Comparison of ENCODE assay signal across 11 cellular contexts in genomic region chr6:57262901-57263694, GRCh38. TPM values are rescaled to one million over a fixed set of nuclear protein-coding genes. Genes with fewer than 3 reads are reported as not detected.
DNase-seq lines count a peak whose midpoint lies in the region; ATAC-seq and TF ChIP-seq lines count a peak whose summit lies in the region.
"Had no signal": no experiment of that assay in that cellular context is flagged by ENCODE, and none has a peak within 500 bp of the region (broad histone marks: within the 10 kb centered on the region; RNA-seq: fewer than 3 reads in every experiment).

No MANE protein-coding gene starts in this region.

- DNase-seq in GM23338 (ENCODE audit: low spot score) (no peak), amniotic stem cell (lab: John Stamatoyannopoulos, UW) (peak; percentile 56), heart right ventricle (no peak), NCI-H1105 treated with DMSO at 0.1 percent for 48 hours (lab: John Stamatoyannopoulos, UW) (no peak), NCI-H748 treated with DMSO at 0.1 percent for 48 hours (lab: John Stamatoyannopoulos, UW) (no peak)
- no peak for DNase-seq in activated CD4-positive, alpha-beta T cell treated with anti-CD3 and anti-CD28 coated beads, Interleukin-2, amount 50 U/mL, for 4 hours
- DNase-seq: DND-41 had no signal

- H3K4me2 ChIP-seq in GM23338 = no peak overlapping the region

- no peak overlapping the region for H3K9ac ChIP-seq in skeletal muscle tissue (ENCODE audit: low read depth in 1 of 3, low read length in 3 of 3)

- H3K9me3 ChIP-seq in heart right ventricle (no peaks in the 10 kb centered on the region), skeletal muscle tissue (ENCODE audit: control insufficient read depth in 3 of 3, low read length in 3 of 3) (no peaks in the 10 kb centered on the region)

- H3K27ac Mint-ChIP-seq in GM23338 = no peak overlapping the region

- no peaks in the 10 kb centered on the region for H3K27me3 Mint-ChIP-seq in GM23338 (ENCODE audit: insufficient read depth, low read depth, poor library complexity)
- H3K27me3 Mint-ChIP-seq: central memory CD8-positive, alpha-beta T cell had no signal

- ATAC-seq in GM23338 (no peak), heart right ventricle (peak in 5 of 8 donors; percentile 33 to 72 (median 50)), GM21717 (IDR thresholded peaks at IDR 0.05; ENCODE audit: unreplicated experiment) (no peak)

- H3K4me1 Mint-ChIP-seq in GM23338 = no peaks in the 10 kb centered on the region
- H3K4me1 Mint-ChIP-seq: central memory CD8-positive, alpha-beta T cell had no signal

- no peaks in the 10 kb centered on the region for H3K36me3 Mint-ChIP-seq in GM23338 (ENCODE audit: low read depth)

- no peaks in the 10 kb centered on the region for H3K4me1 ChIP-seq in GM23338 (ENCODE audit: insufficient read depth)
- peaks cover 0 to 24% (median 4%) of the 10 kb centered on the region in 9 donors for H3K4me1 ChIP-seq in heart right ventricle
- peaks cover 6 to 15% (median 8%) of the 10 kb centered on the region in 3 donors for H3K4me1 ChIP-seq in skeletal muscle tissue (ENCODE audit: control insufficient read depth in 3 of 3, insufficient read depth in 3 of 3, low read length in 3 of 3)

- H3K79me2 ChIP-seq in GM23338 (replicated peaks; ENCODE audit: insufficient read depth) = no peaks in the 10 kb centered on the region

- H3K27me3 ChIP-seq in GM23338 (ENCODE audit: insufficient read depth) (no peaks in the 10 kb centered on the region), heart right ventricle (no peaks in the 10 kb centered on the region), skeletal muscle tissue (ENCODE audit: control insufficient read depth in 3 of 3, insufficient read depth in 3 of 3, low read length in 3 of 3) (no peaks in the 10 kb centered on the region)

- no peak for TF ChIP-seq CTCF in GM23338 (conservative IDR thresholded peaks at IDR 0.05; ENCODE audit: low read depth in 2 of 2)
- TF ChIP-seq CTCF in heart right ventricle (IDR thresholded peaks at IDR 0.05) = no peak

- H4K20me1 ChIP-seq in GM23338 (replicated peaks; ENCODE audit: insufficient read depth) = no peaks in the 10 kb centered on the region

- H3K4me3 ChIP-seq in GM23338 (no peak overlapping the region), heart right ventricle (no peak overlapping the region), skeletal muscle tissue (ENCODE audit: low read length in 3 of 3) (no peak overlapping the region)

- 0 out of 2 replicates have a peak, but pooled peaks cover 5% of the 10 kb centered on the region for H3K9me2 ChIP-seq in GM23338 (ENCODE audit: insufficient read depth)

- no peak overlapping the region for H3K4me3 Mint-ChIP-seq in GM23338
- H3K4me3 Mint-ChIP-seq: central memory CD8-positive, alpha-beta T cell had no signal

- H3K9me3 Mint-ChIP-seq in GM23338 = no peaks in the 10 kb centered on the region
- H3K9me3 Mint-ChIP-seq: central memory CD8-positive, alpha-beta T cell had no signal

- WGBS in heart right ventricle, 2 donors = 48% methylated on average over 3 of the region's 3 CpGs

- H3K36me3 ChIP-seq in GM23338 (ENCODE audit: insufficient read depth) (no peaks in the 10 kb centered on the region), heart right ventricle (no peaks in the 10 kb centered on the region), skeletal muscle tissue (ENCODE audit: control insufficient read depth in 3 of 3, insufficient read depth in 3 of 3, low read length in 3 of 3) (no peaks in the 10 kb centered on the region)

- intact Hi-C loops in heart right ventricle (cut with DNase I) = no loop called here

- H3K27ac ChIP-seq in GM23338 (ENCODE audit: low read depth) (no peak overlapping the region), heart right ventricle (peak overlapping the region in 8 of 10 donors; percentile 12 to 68 (median 58)), skeletal muscle tissue (ENCODE audit: low read depth, low read length) (peak overlapping the region; percentile 59)
- H3K27ac ChIP-seq: VCaP had no signal

- no peaks in the 10 kb centered on the region for H3F3A ChIP-seq in GM23338 (replicated peaks; ENCODE audit: low read depth)

- peak overlapping the region; percentile 44; the same call in 1 of the 2 replicates for H2AFZ ChIP-seq in GM23338

TF ChIP-seq in GM23338, 12 proteins besides CTCF, POLR2A, EP300 and RAD21 (continues in another document):
- TF ChIP-seq ETS1 (IDR thresholded peaks at IDR 0.05) (no peak), EZH2 (IDR thresholded peaks at IDR 0.05; ENCODE audit: low read depth, unreplicated experiment) (no peak), STAT1 (IDR thresholded peaks at IDR 0.05; ENCODE audit: unreplicated experiment) (no peak)
- TF ChIP-seq, protein P1, sequence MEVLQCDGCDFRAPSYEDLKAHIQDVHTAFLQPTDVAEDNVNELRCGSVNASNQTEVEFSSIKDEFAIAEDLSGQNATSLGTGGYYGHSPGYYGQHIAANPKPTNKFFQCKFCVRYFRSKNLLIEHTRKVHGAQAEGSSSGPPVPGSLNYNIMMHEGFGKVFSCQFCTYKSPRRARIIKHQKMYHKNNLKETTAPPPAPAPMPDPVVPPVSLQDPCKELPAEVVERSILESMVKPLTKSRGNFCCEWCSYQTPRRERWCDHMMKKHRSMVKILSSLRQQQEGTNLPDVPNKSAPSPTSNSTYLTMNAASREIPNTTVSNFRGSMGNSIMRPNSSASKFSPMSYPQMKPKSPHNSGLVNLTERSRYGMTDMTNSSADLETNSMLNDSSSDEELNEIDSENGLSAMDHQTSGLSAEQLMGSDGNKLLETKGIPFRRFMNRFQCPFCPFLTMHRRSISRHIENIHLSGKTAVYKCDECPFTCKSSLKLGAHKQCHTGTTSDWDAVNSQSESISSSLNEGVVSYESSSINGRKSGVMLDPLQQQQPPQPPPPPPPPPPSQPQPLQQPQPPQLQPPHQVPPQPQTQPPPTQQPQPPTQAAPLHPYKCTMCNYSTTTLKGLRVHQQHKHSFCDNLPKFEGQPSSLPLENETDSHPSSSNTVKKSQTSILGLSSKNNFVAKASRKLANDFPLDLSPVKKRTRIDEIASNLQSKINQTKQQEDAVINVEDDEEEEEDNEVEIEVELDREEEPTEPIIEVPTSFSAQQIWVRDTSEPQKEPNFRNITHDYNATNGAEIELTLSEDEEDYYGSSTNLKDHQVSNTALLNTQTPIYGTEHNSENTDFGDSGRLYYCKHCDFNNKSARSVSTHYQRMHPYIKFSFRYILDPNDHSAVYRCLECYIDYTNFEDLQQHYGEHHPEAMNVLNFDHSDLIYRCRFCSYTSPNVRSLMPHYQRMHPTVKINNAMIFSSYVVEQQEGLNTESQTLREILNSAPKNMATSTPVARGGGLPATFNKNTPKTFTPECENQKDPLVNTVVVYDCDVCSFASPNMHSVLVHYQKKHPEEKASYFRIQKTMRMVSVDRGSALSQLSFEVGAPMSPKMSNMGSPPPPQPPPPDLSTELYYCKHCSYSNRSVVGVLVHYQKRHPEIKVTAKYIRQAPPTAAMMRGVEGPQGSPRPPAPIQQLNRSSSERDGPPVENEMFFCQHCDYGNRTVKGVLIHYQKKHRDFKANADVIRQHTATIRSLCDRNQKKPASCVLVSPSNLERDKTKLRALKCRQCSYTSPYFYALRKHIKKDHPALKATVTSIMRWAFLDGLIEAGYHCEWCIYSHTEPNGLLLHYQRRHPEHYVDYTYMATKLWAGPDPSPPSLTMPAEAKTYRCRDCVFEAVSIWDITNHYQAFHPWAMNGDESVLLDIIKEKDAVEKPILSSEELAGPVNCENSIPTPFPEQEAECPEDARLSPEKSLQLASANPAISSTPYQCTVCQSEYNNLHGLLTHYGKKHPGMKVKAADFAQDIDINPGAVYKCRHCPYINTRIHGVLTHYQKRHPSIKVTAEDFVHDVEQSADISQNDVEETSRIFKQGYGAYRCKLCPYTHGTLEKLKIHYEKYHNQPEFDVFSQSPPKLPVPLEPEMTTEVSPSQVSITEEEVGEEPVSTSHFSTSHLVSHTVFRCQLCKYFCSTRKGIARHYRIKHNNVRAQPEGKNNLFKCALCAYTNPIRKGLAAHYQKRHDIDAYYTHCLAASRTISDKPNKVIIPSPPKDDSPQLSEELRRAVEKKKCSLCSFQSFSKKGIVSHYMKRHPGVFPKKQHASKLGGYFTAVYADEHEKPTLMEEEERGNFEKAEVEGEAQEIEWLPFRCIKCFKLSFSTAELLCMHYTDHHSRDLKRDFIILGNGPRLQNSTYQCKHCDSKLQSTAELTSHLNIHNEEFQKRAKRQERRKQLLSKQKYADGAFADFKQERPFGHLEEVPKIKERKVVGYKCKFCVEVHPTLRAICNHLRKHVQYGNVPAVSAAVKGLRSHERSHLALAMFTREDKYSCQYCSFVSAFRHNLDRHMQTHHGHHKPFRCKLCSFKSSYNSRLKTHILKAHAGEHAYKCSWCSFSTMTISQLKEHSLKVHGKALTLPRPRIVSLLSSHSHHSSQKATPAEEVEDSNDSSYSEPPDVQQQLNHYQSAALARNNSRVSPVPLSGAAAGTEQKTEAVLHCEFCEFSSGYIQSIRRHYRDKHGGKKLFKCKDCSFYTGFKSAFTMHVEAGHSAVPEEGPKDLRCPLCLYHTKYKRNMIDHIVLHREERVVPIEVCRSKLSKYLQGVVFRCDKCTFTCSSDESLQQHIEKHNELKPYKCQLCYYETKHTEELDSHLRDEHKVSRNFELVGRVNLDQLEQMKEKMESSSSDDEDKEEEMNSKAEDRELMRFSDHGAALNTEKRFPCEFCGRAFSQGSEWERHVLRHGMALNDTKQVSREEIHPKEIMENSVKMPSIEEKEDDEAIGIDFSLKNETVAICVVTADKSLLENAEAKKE (CRISPR knock-in tag; IDR thresholded peaks at IDR 0.05) = no peak

RNA-seq across cellular contexts. Expression of gene RAB23, which starts 41.0 kb away (rescaled TPM):
- 16.0 and 16.7 TPM in 2 replicates for total RNA-seq in GM23338 (2014; rRNA removed; shearing (Covaris generic))
- polyA plus RNA-seq in GM23338 (2016; fragmentation: Nextera tagmentation; extraction: Ambion mirVana) (5.0 and 5.2 TPM in 2 replicates), heart right ventricle (1 to 10 TPM; 3.1 to 4.5 TPM)
- total RNA-seq in heart right ventricle (10 to 100 TPM in 6 of 10 donors, 1 to 10 TPM in 4; 7.6 to 16.5 (median 10.9) TPM), skeletal muscle tissue (18.8 TPM)

RNA-seq across cellular contexts. Expression of gene PRIM2, which starts 54.3 kb away (rescaled TPM):
- 65.3 and 75.2 TPM in 2 replicates for total RNA-seq in GM23338 (2014; rRNA removed; shearing (Covaris generic))
- polyA plus RNA-seq in GM23338 (2016; fragmentation: Nextera tagmentation; extraction: Ambion mirVana) (37.2 and 45.5 TPM in 2 replicates), heart right ventricle (1 to 10 TPM; 2.5 to 3.4 TPM)
- total RNA-seq in heart right ventricle (1 to 10 TPM; 3.0 to 5.5 (median 4.1) TPM), skeletal muscle tissue (14.6 TPM)

Comparison
In these comparisons a context has a peak if more than half of its experiments do, and no peak if none do; other contexts are left out.
1. ATAC-seq: peak in heart right ventricle (5 of 8); none in GM23338 (single experiment) and GM21717 (single experiment).